In genomic region chr5:114789773-114790402, GRCh38 we compare ENCODE assay signal across 9 cellular contexts.
DNase-seq lines count a peak whose midpoint lies in the region; ATAC-seq and TF ChIP-seq lines count a peak whose summit lies in the region.
"Had no signal": no experiment of that assay in that cellular context is flagged by ENCODE, and none has a peak within 500 bp of the region (broad histone marks: within the 10 kb centered on the region; RNA-seq: fewer than 3 reads in every experiment).

No MANE protein-coding gene starts in this region.

- H3K9me3 ChIP-seq in CD4-positive, alpha-beta memory T cell (ENCODE audit: control insufficient read depth in 1 of 2, low read length in 2 of 2) = no peaks in the 10 kb centered on the region

- no peaks in the 10 kb centered on the region for H3K27me3 Mint-ChIP-seq in CD4-positive, alpha-beta memory T cell

- CTCF ChIA-PET in CD4-positive, alpha-beta memory T cell (lab: Charles Lee; ENCODE audit: partially characterized antibody) = no interaction called here

- H3K9me3 Mint-ChIP-seq in CD4-positive, alpha-beta memory T cell = peaks cover 0 to 3% (median 0%) of the 10 kb centered on the region in 8 donors

- intact Hi-C loops in CD4-positive, alpha-beta memory T cell (cut with micrococcal nuclease) = no loop called here

- H3K27me3 ChIP-seq in CD4-positive, alpha-beta memory T cell (ENCODE audit: insufficient read depth, low read length) = no peaks in the 10 kb centered on the region

- no peak overlapping the region for H3K27ac Mint-ChIP-seq in CD4-positive, alpha-beta memory T cell

- DNase-seq in ELR (ENCODE audit: low read depth) (peak; percentile 61), LNCaP clone FGC (ENCODE audit: low read depth) (peak; percentile 82), astrocyte of the cerebellum (ENCODE audit: low read depth) (peak; percentile 6), midbrain (lab: John Stamatoyannopoulos, UW) (peak; percentile 28)
- no peak for DNase-seq in activated CD8-positive, alpha-beta memory T cell treated with anti-CD3 and anti-CD28 coated beads for 24 hours
- DNase-seq in CD4-positive, alpha-beta memory T cell = no peak

- ATAC-seq in GM21423 (IDR thresholded peaks at IDR 0.05; ENCODE audit: unreplicated experiment) = peak; percentile 51
- ATAC-seq in HG02840 (IDR thresholded peaks at IDR 0.05; ENCODE audit: low FRiP score, unreplicated experiment) = no peak
- ATAC-seq: K562 had no signal

- H3K4me1 Mint-ChIP-seq in CD4-positive, alpha-beta memory T cell = no peaks in the 10 kb centered on the region

- TF ChIP-seq CTCF in LNCaP clone FGC (IDR thresholded peaks at IDR 0.05; ENCODE audit: control insufficient read depth, extremely low read depth, insufficient read depth) (peak; percentile 78), astrocyte of the cerebellum (IDR thresholded peaks at IDR 0.05; ENCODE audit: low read depth, low read length, missing control alignments) (peak; percentile 37)

- no peak overlapping the region for H3K4me3 Mint-ChIP-seq in CD4-positive, alpha-beta memory T cell

- H3K27ac ChIP-seq in CD4-positive, alpha-beta memory T cell (ENCODE audit: low read depth, low read length) = no peak overlapping the region

- POLR2A ChIA-PET in CD4-positive, alpha-beta memory T cell (lab: Charles Lee; ENCODE audit: partially characterized antibody) = no interaction called here

- H3K4me3 ChIP-seq in LNCaP clone FGC (ENCODE audit: low read depth, low read length) = no peak overlapping the region
- no peak overlapping the region for H3K4me3 ChIP-seq in astrocyte of the cerebellum (ENCODE audit: low read depth, low read length)
- no peak overlapping the region for H3K4me3 ChIP-seq in CD4-positive, alpha-beta memory T cell (ENCODE audit: low read length in 2 of 2)
- H3K4me3 ChIP-seq: K562 had no signal

- in situ Hi-C loops in astrocyte of the cerebellum (cut with HindIII; ENCODE audit: low sequenced_read_pairs) = no loop called here

- no peaks in the 10 kb centered on the region for H3K4me1 ChIP-seq in CD4-positive, alpha-beta memory T cell (ENCODE audit: insufficient read depth, low read length)

- H3K36me3 Mint-ChIP-seq in CD4-positive, alpha-beta memory T cell = no peaks in the 10 kb centered on the region

- H3K36me3 ChIP-seq in CD4-positive, alpha-beta memory T cell (ENCODE audit: insufficient read depth, low read length) = no peaks in the 10 kb centered on the region

Comparison
In these comparisons a context has a peak if more than half of its experiments do, and no peak if none do; other contexts are left out.
1. DNase-seq: peak in ELR (single experiment), LNCaP clone FGC (single experiment), astrocyte of the cerebellum (single experiment) and midbrain (single experiment); none in activated CD8-positive, alpha-beta memory T cell treated with anti-CD3 and anti-CD28 coated beads for 24 hours (single experiment) and CD4-positive, alpha-beta memory T cell (0 of 5).